Comparison of ENCODE assay signal across 8 cellular contexts in genomic region chr2:70070557-70071268, GRCh38.
DNase-seq lines count a peak whose midpoint lies in the region; ATAC-seq, FAIRE-seq and TF ChIP-seq lines count a peak whose summit lies in the region.

No MANE protein-coding gene starts in this region.

- ATAC-seq in GM21423 (IDR thresholded peaks at IDR 0.05; ENCODE audit: unreplicated experiment): peak; percentile 62

- peak; percentile 72 for DNase-seq in D721Med (ENCODE audit: insufficient read length, low spot score)
- DNase-seq in HuH-7 (ENCODE audit: low spot score): peak; percentile 87
- DNase-seq in NOMO-1 (lab: John Stamatoyannopoulos, UW; ENCODE audit: unreplicated experiment in 2 of 2): peak; percentile 72 to 89
- peak; percentile 39 for DNase-seq in activated T-cell treated with anti-CD3 and anti-CD28 coated beads for 1 hour (ENCODE audit: low read depth)
- peak; percentile 88 for DNase-seq in epidermal melanocyte (ENCODE audit: insufficient read length, low spot score)
- peak; percentile 85 for DNase-seq in middle frontal gyrus (ENCODE audit: extremely low spot score, low spot score)
- DNase-seq in stromal cell of bone marrow (ENCODE audit: low read depth): peak; percentile 83

- peak; percentile 75 for TF ChIP-seq CTCF in D721Med (IDR thresholded peaks at IDR 0.05; ENCODE audit: insufficient read depth, missing control alignments)

- no peak for FAIRE-seq in D721Med (lab: Jason Lieb, UNC)

Comparison
In these comparisons a context has a peak if more than half of its experiments do, and no peak if none do; other contexts are left out.
1. Peak in every context shown above with its lines: DNase-seq and ATAC-seq.